Comparison of ENCODE assay signal across 22 cellular contexts in genomic region chr19:16421982-16422381, GRCh38.
"Had no signal": no experiment of that assay in that cellular context is flagged by ENCODE, and none has a peak within 500 bp of the region (broad histone marks: within the 10 kb centered on the region; RNA-seq: fewer than 3 reads in every experiment).

No MANE protein-coding gene starts in this region.

- DNase-seq: activated CD4-positive, alpha-beta memory T cell treated with anti-CD3 and anti-CD28 coated beads for 36 hours; activated CD4-positive, alpha-beta T cell treated with anti-CD3 and anti-CD28 coated beads, Interleukin-2, amount 10 ng/mL, durations not matched to agents 7 days and 5 days; activated CD4-positive, CD25-positive, alpha-beta regulatory T cell; activated CD8-positive, alpha-beta memory T cell treated with anti-CD3 and anti-CD28 coated beads for 24 hours; activated gamma-delta T cell treated with Interleukin-2 at 50 U/mL for 16 hours; activated naive CD4-positive, alpha-beta T cell treated with anti-CD3 and anti-CD28 coated beads, Interleukin-2, amount 50 U/mL, for 16 hours; activated naive CD8-positive, alpha-beta T cell treated with anti-CD3 and anti-CD28 coated beads, Interleukin-2, amount 50 U/mL, for 24 hours; activated T-cell treated with anti-CD3 and anti-CD28 coated beads, Interleukin-2, amount 50 U/mL, for 72 hours; amygdala; NCI-H1092; NCI-H1417; NCI-H1930; NCI-H2171; NCI-H226; NCI-H526 treated with DMSO at 0.1 percent for 48 hours; NCI-H82; SIG-M5; T-helper 2 cell; T1000 had no signal

- H3K4me1 Mint-ChIP-seq: brain had no signal

- ATAC-seq: activated naive CD8-positive, alpha-beta T cell treated with anti-CD3 and anti-CD28 coated beads, Interleukin-2, amount 50 U/mL, for 24 hours; activated T-cell treated with anti-CD3 and anti-CD28 coated beads, Interleukin-2, amount 50 U/mL, for 72 hours had no signal

- H3K27me3 Mint-ChIP-seq: activated CD4-positive, alpha-beta memory T cell treated with anti-CD3 and anti-CD28 coated beads for 36 hours; activated CD4-positive, alpha-beta T cell treated with anti-CD3 and anti-CD28 coated beads, Interleukin-2, amount 10 ng/mL, durations not matched to agents 7 days and 5 days; activated naive CD8-positive, alpha-beta T cell treated with anti-CD3 and anti-CD28 coated beads, Interleukin-2, amount 50 U/mL, for 24 hours; brain had no signal

- H3K4me2 ChIP-seq: KMS-11 had no signal

- H3K27ac ChIP-seq: KMS-11 had no signal

- H3K4me3 Mint-ChIP-seq: activated CD4-positive, alpha-beta memory T cell treated with anti-CD3 and anti-CD28 coated beads for 36 hours; activated CD4-positive, alpha-beta T cell treated with anti-CD3 and anti-CD28 coated beads, Interleukin-2, amount 10 ng/mL, durations not matched to agents 7 days and 5 days; activated naive CD8-positive, alpha-beta T cell treated with anti-CD3 and anti-CD28 coated beads, Interleukin-2, amount 50 U/mL, for 24 hours; activated T-cell treated with anti-CD3 and anti-CD28 coated beads, Interleukin-2, amount 50 U/mL, for 72 hours; brain had no signal

- H3K27ac Mint-ChIP-seq: activated CD4-positive, alpha-beta memory T cell treated with anti-CD3 and anti-CD28 coated beads for 36 hours; activated CD4-positive, alpha-beta T cell treated with anti-CD3 and anti-CD28 coated beads, Interleukin-2, amount 10 ng/mL, durations not matched to agents 7 days and 5 days; activated naive CD8-positive, alpha-beta T cell treated with anti-CD3 and anti-CD28 coated beads, Interleukin-2, amount 50 U/mL, for 24 hours; activated T-cell treated with anti-CD3 and anti-CD28 coated beads, Interleukin-2, amount 50 U/mL, for 72 hours; activated T-helper 2 cell treated with anti-CD3 and anti-CD28 coated beads, Interferon-gamma antibody, Interleukin-2, Interleukin-4, amounts not matched to agents 10 μg/mL and 5 μg/mL and 100 μg/mL, durations not matched to agents 14 hours and 24 hours and 36 hours had no signal

- H3K9me3 Mint-ChIP-seq: activated CD4-positive, alpha-beta memory T cell treated with anti-CD3 and anti-CD28 coated beads for 36 hours; activated CD4-positive, alpha-beta T cell treated with anti-CD3 and anti-CD28 coated beads, Interleukin-2, amount 10 ng/mL, durations not matched to agents 7 days and 5 days; activated naive CD8-positive, alpha-beta T cell treated with anti-CD3 and anti-CD28 coated beads, Interleukin-2, amount 50 U/mL, for 24 hours; activated T-cell treated with anti-CD3 and anti-CD28 coated beads, Interleukin-2, amount 50 U/mL, for 72 hours; activated T-helper 2 cell treated with anti-CD3 and anti-CD28 coated beads, Interferon-gamma antibody, Interleukin-2, Interleukin-4, amounts not matched to agents 10 μg/mL and 5 μg/mL and 100 μg/mL, durations not matched to agents 14 hours and 24 hours and 36 hours; brain had no signal

- H3K9ac ChIP-seq: KMS-11 had no signal
